In genomic region chr11:114297806-114298700, GRCh38 we compare ENCODE assay signal across 13 cellular contexts. TPM values are rescaled to one million over a fixed set of nuclear protein-coding genes. Genes with fewer than 3 reads are reported as not detected.
DNase-seq lines count a peak whose midpoint lies in the region; TF ChIP-seq lines count a peak whose summit lies in the region.
"Had no signal": no experiment of that assay in that cellular context is flagged by ENCODE, and none has a peak within 500 bp of the region (broad histone marks: within the 10 kb centered on the region; RNA-seq: fewer than 3 reads in every experiment).

No MANE protein-coding gene starts in this region.

- H3K4me1 Mint-ChIP-seq in chondrocyte (ENCODE audit: low read depth): peaks cover 80% of the 10 kb centered on the region
- H3K4me1 Mint-ChIP-seq: memory B cell had no signal

- no peak overlapping the region for H3K23ac ChIP-seq in mesenchymal stem cell (ENCODE audit: low read length in 2 of 2)

- H3K27me3 ChIP-seq in mesenchymal stem cell (ENCODE audit: control insufficient read depth in 1 of 2, insufficient read depth in 1 of 2, low read length in 2 of 2) (no peaks in the 10 kb centered on the region), suprapubic skin (no peaks in the 10 kb centered on the region)

- H3K36me3 ChIP-seq in mesenchymal stem cell (ENCODE audit: control insufficient read depth in 1 of 2, insufficient read depth in 2 of 2, low read depth in 1 of 2, low read length in 2 of 2) (peaks cover 7 to 55% of the 10 kb centered on the region in 2 experiments), suprapubic skin (peaks cover 11% of the 10 kb centered on the region)

- peak overlapping the region in 1 of 2 experiments; percentile 2 for H3K14ac ChIP-seq in mesenchymal stem cell (ENCODE audit: low read length in 2 of 2)

- H2BK120ac ChIP-seq in mesenchymal stem cell (ENCODE audit: low read depth, low read length): peak overlapping the region; percentile 15

- H3K4me1 ChIP-seq in mesenchymal stem cell (ENCODE audit: control insufficient read depth, insufficient read depth, low read depth, low read length): peaks cover 5% of the 10 kb centered on the region
- H3K4me1 ChIP-seq in suprapubic skin: peaks cover 11% of the 10 kb centered on the region

- H4K91ac ChIP-seq in mesenchymal stem cell (ENCODE audit: low read length): no peak overlapping the region

- no peaks in the 10 kb centered on the region for H3K79me1 ChIP-seq in mesenchymal stem cell (replicated peaks; ENCODE audit: low read length, poor library complexity, severe bottlenecking)

- no peaks in the 10 kb centered on the region for H3K27me3 Mint-ChIP-seq in chondrocyte (ENCODE audit: low read depth)

- TF ChIP-seq EP300 in suprapubic skin (IDR thresholded peaks at IDR 0.05): no peak

- peaks cover 12% of the 10 kb centered on the region for H3K9me3 ChIP-seq in mesenchymal stem cell (ENCODE audit: control insufficient read depth, low read length)
- no peaks in the 10 kb centered on the region for H3K9me3 ChIP-seq in suprapubic skin

- peak overlapping the region; percentile 34 to 91 for H3K18ac ChIP-seq in mesenchymal stem cell (ENCODE audit: low read depth in 1 of 2, low read length in 2 of 2)

- peak overlapping the region; percentile 100 for H3K9ac ChIP-seq in mesenchymal stem cell (ENCODE audit: low read length)
- H3K9ac ChIP-seq: KMS-11 had no signal

- peak; percentile 68 for DNase-seq in LHCN-M2 (ENCODE audit: low read depth)
- DNase-seq in chondrocyte (ENCODE audit: low spot score): no peak
- peak; percentile 70 for DNase-seq in mesenchymal stem cell
- no peak for DNase-seq in suprapubic skin (ENCODE audit: low spot score in 2 of 2)
- no peak for DNase-seq in NCI-H146 treated with DMSO at 0.1 percent for 48 hours (lab: John Stamatoyannopoulos, UW; ENCODE audit: unreplicated experiment)
- DNase-seq in activated CD4-positive, CD25-positive, alpha-beta regulatory T cell (lab: John Stamatoyannopoulos, UW): no peak
- DNase-seq in stimulated activated CD4-positive, alpha-beta T cell treated with anti-CD3 and anti-CD28 coated beads, Interleukin-15, amount 100 ng/mL, for 24 hours: no peak
- no peak for DNase-seq in stimulated activated CD4-positive, alpha-beta T cell treated with anti-CD3 and anti-CD28 coated beads, Interleukin-2, amount 100 ng/mL, for 48 hours
- DNase-seq: NCI-H2081 treated with DMSO at 0.1 percent for 48 hours, small intestine had no signal

- WGBS in mesenchymal stem cell: 56% methylated on average over 8 of the region's 8 CpGs
- WGBS in suprapubic skin: 88% methylated on average over 8 of the region's 8 CpGs

- H3K4me3 Mint-ChIP-seq in chondrocyte (ENCODE audit: unreplicated experiment): peak overlapping the region; percentile 84
- H3K4me3 Mint-ChIP-seq: memory B cell had no signal

- peak overlapping the region in 1 of 2 experiments; percentile 74 for H3K4ac ChIP-seq in mesenchymal stem cell (ENCODE audit: low read depth in 1 of 2, low read length in 2 of 2)

- TF ChIP-seq CTCF in chondrocyte (IDR thresholded peaks at IDR 0.05): no peak
- no peak for TF ChIP-seq CTCF in suprapubic skin (IDR thresholded peaks at IDR 0.05)

- H3K9me3 Mint-ChIP-seq in chondrocyte (ENCODE audit: low read depth): peaks cover 43% of the 10 kb centered on the region

- peak overlapping the region; percentile 63 for H2BK15ac ChIP-seq in mesenchymal stem cell (ENCODE audit: low read depth, poor library complexity, severe bottlenecking)

- peak overlapping the region; percentile 78 for H4K8ac ChIP-seq in mesenchymal stem cell (ENCODE audit: low read length)

- TF ChIP-seq POLR2A in suprapubic skin (IDR thresholded peaks at IDR 0.05): no peak

- peak overlapping the region; percentile 92 for H2AK5ac ChIP-seq in mesenchymal stem cell (ENCODE audit: low read length, severe bottlenecking)

- H2BK5ac ChIP-seq in mesenchymal stem cell (ENCODE audit: low read depth, low read length, poor library complexity, severe bottlenecking): peak overlapping the region; percentile 75

- peak overlapping the region; percentile 42 to 68 for H2BK12ac ChIP-seq in mesenchymal stem cell (ENCODE audit: low read length in 2 of 2)

- H3K4me3 ChIP-seq in mesenchymal stem cell (ENCODE audit: insufficient read depth in 1 of 2, low read depth in 1 of 2, low read length in 2 of 2) (peak overlapping the region; percentile 57 to 92), suprapubic skin (peak overlapping the region; percentile 51)
- H3K4me3 ChIP-seq: GM12878 had no signal

- H3K27ac ChIP-seq in mesenchymal stem cell (ENCODE audit: low read length, poor library complexity, severe bottlenecking): peak overlapping the region; percentile 97
- peak overlapping the region; percentile 94 for H3K27ac ChIP-seq in suprapubic skin
- H3K27ac ChIP-seq: KMS-11 had no signal

- peak overlapping the region; percentile 67 for H3K4me2 ChIP-seq in mesenchymal stem cell (ENCODE audit: low read length, poor library complexity, severe bottlenecking)
- H3K4me2 ChIP-seq: KMS-11 had no signal

- peak overlapping the region; percentile 100 for H3K27ac Mint-ChIP-seq in chondrocyte (ENCODE audit: unreplicated experiment)
- H3K27ac Mint-ChIP-seq: memory B cell had no signal

- H2AFZ ChIP-seq in mesenchymal stem cell (ENCODE audit: low read depth, low read length): no peak overlapping the region

- peaks cover 38% of the 10 kb centered on the region for H3K36me3 Mint-ChIP-seq in chondrocyte (ENCODE audit: low read depth)

RNA-seq across cellular contexts. Expression of gene NNMT, which starts 1.9 kb away (rescaled TPM):
- total RNA-seq in LHCN-M2 (2014; rRNA removed): 759 and 1,139 TPM in 2 replicates
- 1,047 TPM for polyA plus RNA-seq in LHCN-M2 (2012)
- 354 to 375 TPM (median 370 TPM) in 3 replicates for total RNA-seq in chondrocyte
- polyA plus RNA-seq in mesenchymal stem cell (2013, experiment 1 of 2): 700 TPM
- polyA plus RNA-seq in mesenchymal stem cell (2013, experiment 2 of 2): 645 TPM
- total RNA-seq in suprapubic skin: 100 to 1,000 TPM; 106 to 269 (median 210) TPM
- total RNA-seq: GM12878 had no signal

Comparison
In these comparisons a context has a peak if more than half of its experiments do, and no peak if none do; other contexts are left out.
1. DNase-seq: peak in LHCN-M2 (single experiment) and mesenchymal stem cell (single experiment); none in chondrocyte (single experiment), suprapubic skin (0 of 2), NCI-H146 treated with DMSO at 0.1 percent for 48 hours (single experiment), activated CD4-positive, CD25-positive, alpha-beta regulatory T cell (0 of 4), stimulated activated CD4-positive, alpha-beta T cell treated with anti-CD3 and anti-CD28 coated beads, Interleukin-15, amount 100 ng/mL, for 24 hours (single experiment) and stimulated activated CD4-positive, alpha-beta T cell treated with anti-CD3 and anti-CD28 coated beads, Interleukin-2, amount 100 ng/mL, for 48 hours (0 of 2).